Comparison of ENCODE assay signal across 1 cellular context in genomic region chr11:10645212-10645795, GRCh38.
TF ChIP-seq lines count a peak whose summit lies in the region.

No MANE protein-coding gene starts in this region.

TF ChIP-seq in IMR-90, 13 proteins besides CTCF, POLR2A, EP300 and RAD21:
- TF ChIP-seq NFE2L2 (IDR thresholded peaks at IDR 0.05; ENCODE audit: low read depth, low read length) (peak; percentile 37; the same call in 1 of the 2 replicates), CEBPB (IDR thresholded peaks at IDR 0.05; ENCODE audit: low read depth, low read length) (no peak), MAFK (IDR thresholded peaks at IDR 0.05; ENCODE audit: low read depth, low read length) (peak; percentile 65)
TF ChIP-seq in IMR-90: peak in this region for 2.
